11 cellular contexts compared by ENCODE assay signal in genomic region chr3:132445812-132446211, GRCh38. TPM values are rescaled to one million over a fixed set of nuclear protein-coding genes. Genes with fewer than 3 reads are reported as not detected.
A peak's percentile ranks its signal among the peaks of the same experiment; 100 is the strongest.
DNase-seq lines count a peak whose midpoint lies in the region; ATAC-seq and TF ChIP-seq lines count a peak whose summit lies in the region.
"Had no signal": no experiment of that assay in that cellular context is flagged by ENCODE, and none has a peak within 500 bp of the region (broad histone marks: within the 10 kb centered on the region; RNA-seq: fewer than 3 reads in every experiment).

No MANE protein-coding gene starts in this region.

- no peaks in the 10 kb centered on the region for H3K27me3 Mint-ChIP-seq in naive thymus-derived CD8-positive, alpha-beta T cell
- H3K27me3 Mint-ChIP-seq in activated CD8-positive, alpha-beta T cell treated with anti-CD3 and anti-CD28 coated beads, Interleukin-2, amount 10 ng/mL, durations not matched to agents 7 days and 5 days (ENCODE audit: low read depth) = no peaks in the 10 kb centered on the region

- no peaks in the 10 kb centered on the region for H4K20me1 ChIP-seq in KMS-11 (ENCODE audit: insufficient read depth)

- peaks cover 0 to 32% (median 2%) of the 10 kb centered on the region in 3 donors for H3K36me3 Mint-ChIP-seq in naive thymus-derived CD8-positive, alpha-beta T cell
- H3K36me3 Mint-ChIP-seq in activated CD8-positive, alpha-beta T cell treated with anti-CD3 and anti-CD28 coated beads, Interleukin-2, amount 10 ng/mL, durations not matched to agents 7 days and 5 days (ENCODE audit: low read depth) = peaks cover 17% of the 10 kb centered on the region

- H2AFZ ChIP-seq in KMS-11 (ENCODE audit: low read depth) = no peak overlapping the region

- peak overlapping the region; percentile 22 for H3K4me2 ChIP-seq in KMS-11

- no peaks in the 10 kb centered on the region for H3K27me3 ChIP-seq in KMS-11 (ENCODE audit: insufficient read depth, low read depth)

- peaks cover 68% of the 10 kb centered on the region for H3K4me1 ChIP-seq in KMS-11 (ENCODE audit: low read depth, poor library complexity, severe bottlenecking)

- no peak overlapping the region for H3K9ac ChIP-seq in KMS-11

- H3K4me3 Mint-ChIP-seq in naive thymus-derived CD8-positive, alpha-beta T cell = no peak overlapping the region
- H3K4me3 Mint-ChIP-seq in activated CD8-positive, alpha-beta T cell treated with anti-CD3 and anti-CD28 coated beads, Interleukin-2, amount 10 ng/mL, durations not matched to agents 7 days and 5 days = no peak overlapping the region

- peaks cover 4% of the 10 kb centered on the region; the same call in 1 of the 2 replicates for H3K79me2 ChIP-seq in KMS-11 (ENCODE audit: insufficient read depth, low read depth)

- TF ChIP-seq CTCF in KMS-11 (conservative IDR thresholded peaks at IDR 0.05; ENCODE audit: low read depth, low read length) = no peak
- no peak for TF ChIP-seq CTCF in astrocyte of the cerebellum (IDR thresholded peaks at IDR 0.05; ENCODE audit: low read depth, low read length, missing control alignments)

- DNase-seq in ELR (ENCODE audit: low read depth) = peak; percentile 91
- peak; percentile 9 for DNase-seq in astrocyte of the cerebellum (ENCODE audit: low read depth)
- DNase-seq in medulla oblongata (ENCODE audit: extremely low spot score) = peak; percentile 37
- DNase-seq in naive thymus-derived CD8-positive, alpha-beta T cell = no peak
- no peak for DNase-seq in activated CD8-positive, alpha-beta T cell treated with anti-CD3 and anti-CD28 coated beads, Interleukin-2, amount 10 ng/mL, durations not matched to agents 7 days and 5 days
- DNase-seq in midbrain (lab: John Stamatoyannopoulos, UW) = no peak
- DNase-seq: activated effector memory CD4-positive, alpha-beta T cell treated with anti-CD3 and anti-CD28 coated beads, Interleukin-2, amount 50 U/mL, for 16 hours; stimulated activated CD4-positive, alpha-beta T cell treated with anti-CD3 and anti-CD28 coated beads, Interleukin-1b, Interleukin-23, amount 100 ng/mL, for 48 hours had no signal

- in situ Hi-C loops in astrocyte of the cerebellum (cut with HindIII; ENCODE audit: low sequenced_read_pairs) = no loop called here

- no peak overlapping the region for H3K27ac ChIP-seq in KMS-11

- POLR2A ChIA-PET in naive thymus-derived CD8-positive, alpha-beta T cell (lab: Charles Lee) = no interaction called here
- POLR2A ChIA-PET in activated CD8-positive, alpha-beta T cell treated with anti-CD3 and anti-CD28 coated beads, Interleukin-2, amount 10 ng/mL, durations not matched to agents 7 days and 5 days (lab: Charles Lee) = no interaction called here

- CTCF ChIA-PET in activated CD8-positive, alpha-beta T cell treated with anti-CD3 and anti-CD28 coated beads, Interleukin-2, amount 10 ng/mL, durations not matched to agents 7 days and 5 days (lab: Charles Lee) = no interaction called here

- peaks cover 2 to 25% (median 16%) of the 10 kb centered on the region in 4 donors for H3K4me1 Mint-ChIP-seq in naive thymus-derived CD8-positive, alpha-beta T cell
- H3K4me1 Mint-ChIP-seq in activated CD8-positive, alpha-beta T cell treated with anti-CD3 and anti-CD28 coated beads, Interleukin-2, amount 10 ng/mL, durations not matched to agents 7 days and 5 days (ENCODE audit: low read depth) = peaks cover 13% of the 10 kb centered on the region

- no peak for ATAC-seq in naive thymus-derived CD8-positive, alpha-beta T cell
- ATAC-seq in HG03135 (IDR thresholded peaks at IDR 0.05; ENCODE audit: unreplicated experiment) = no peak
- no peak for ATAC-seq in activated CD8-positive, alpha-beta T cell treated with anti-CD3 and anti-CD28 coated beads, Interleukin-2, amount 10 ng/mL, durations not matched to agents 7 days and 5 days

- H3K4me3 ChIP-seq in KMS-11 (IDR thresholded peaks at IDR 0.05; ENCODE audit: insufficient read depth, low read depth, low read length) = no peak overlapping the region
- no peak overlapping the region for H3K4me3 ChIP-seq in astrocyte of the cerebellum (ENCODE audit: low read depth, low read length)
- H3K4me3 ChIP-seq: thoracic aorta had no signal

- no peak overlapping the region for H3K27ac Mint-ChIP-seq in naive thymus-derived CD8-positive, alpha-beta T cell
- no peak overlapping the region for H3K27ac Mint-ChIP-seq in activated CD8-positive, alpha-beta T cell treated with anti-CD3 and anti-CD28 coated beads, Interleukin-2, amount 10 ng/mL, durations not matched to agents 7 days and 5 days

- no peaks in the 10 kb centered on the region for H3K36me3 ChIP-seq in KMS-11 (ENCODE audit: insufficient read depth)
- H3K36me3 ChIP-seq: thoracic aorta had no signal

- no peaks in the 10 kb centered on the region for H3K9me3 Mint-ChIP-seq in naive thymus-derived CD8-positive, alpha-beta T cell
- H3K9me3 Mint-ChIP-seq in activated CD8-positive, alpha-beta T cell treated with anti-CD3 and anti-CD28 coated beads, Interleukin-2, amount 10 ng/mL, durations not matched to agents 7 days and 5 days (ENCODE audit: insufficient read depth) = no peaks in the 10 kb centered on the region

RNA-seq across cellular contexts. Expression of gene DNAJC13, which starts 28.5 kb away (rescaled TPM):
- 10 to 100 TPM; 36.2 to 45.9 TPM for total RNA-seq in naive thymus-derived CD8-positive, alpha-beta T cell
- polyA plus RNA-seq in naive thymus-derived CD8-positive, alpha-beta T cell = 1 to 10 TPM; 7.6 to 8.9 (median 8.3) TPM
- 10 to 100 TPM; 34.3 to 38.4 TPM for total RNA-seq in activated CD8-positive, alpha-beta T cell treated with anti-CD3 and anti-CD28 coated beads, Interleukin-2, amount 10 ng/mL, durations not matched to agents 7 days and 5 days

Comparison
In these comparisons a context has a peak if more than half of its experiments do, and no peak if none do; other contexts are left out.
1. DNase-seq: peak in ELR (single experiment), astrocyte of the cerebellum (single experiment) and medulla oblongata (single experiment); none in naive thymus-derived CD8-positive, alpha-beta T cell (0 of 10), activated CD8-positive, alpha-beta T cell treated with anti-CD3 and anti-CD28 coated beads, Interleukin-2, amount 10 ng/mL, durations not matched to agents 7 days and 5 days (single experiment) and midbrain (single experiment).